ENCODE assay signal across 13 cellular contexts in the genomic region with DNA sequence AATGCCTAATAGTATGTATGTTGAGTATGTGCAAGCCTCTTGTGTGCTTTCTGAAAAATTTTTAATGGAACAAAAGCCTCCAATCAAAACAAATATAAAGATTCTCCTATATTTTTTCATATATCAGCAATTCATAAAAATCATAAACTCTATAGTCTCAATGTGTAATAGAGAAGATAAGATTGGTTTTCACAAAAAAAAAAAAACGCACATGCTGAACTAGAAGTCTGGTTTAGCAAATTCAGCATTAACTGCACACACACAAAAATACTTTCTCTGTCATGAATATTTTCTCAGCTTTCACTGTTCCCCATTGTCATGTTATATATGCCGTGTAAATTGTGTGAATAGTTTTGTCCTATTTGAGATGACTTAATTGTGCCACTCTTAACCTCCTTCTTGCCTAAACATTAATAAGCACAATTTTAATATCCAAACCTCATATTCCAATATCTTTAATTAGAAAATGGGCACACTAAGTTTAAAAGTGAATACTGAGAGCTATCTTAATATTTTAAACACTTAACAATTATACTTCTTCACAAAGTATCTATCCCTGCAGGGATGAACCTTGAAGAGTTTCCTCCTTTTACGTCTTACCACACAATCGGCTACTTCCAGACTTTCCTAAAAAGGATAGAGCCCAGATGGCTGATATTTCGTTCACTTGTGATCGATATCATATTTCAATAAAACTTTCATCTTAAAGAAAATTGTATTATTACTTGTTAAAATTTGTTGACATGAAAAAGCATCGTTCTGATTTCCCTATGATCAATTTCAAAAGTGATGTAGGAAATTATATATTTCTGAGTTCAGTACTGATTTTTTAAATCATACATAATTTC.
A peak's percentile ranks its signal among the peaks of the same experiment; 100 is the strongest.
DNase-seq lines count a peak whose midpoint lies in the region; ATAC-seq and TF ChIP-seq lines count a peak whose summit lies in the region.
"Had no signal": no experiment of that assay in that cellular context is flagged by ENCODE, and none has a peak within 500 bp of the region (broad histone marks: within the 10 kb centered on the region; RNA-seq: fewer than 3 reads in every experiment).

No MANE protein-coding gene starts in this region.

- no peaks in the 10 kb centered on the region for H3K9me2 ChIP-seq in Karpas-422 (replicated peaks; ENCODE audit: insufficient read depth, low read length)

- no peak overlapping the region for H2AFZ ChIP-seq in Karpas-422 (ENCODE audit: low read length)

- POLR2A ChIA-PET in A673 (lab: Charles Lee; ENCODE audit: low non-redundant PET) = no interaction called here

- H3K9me3 ChIP-seq in A673 (ENCODE audit: low read depth, low read length, poor library complexity, severe bottlenecking) = no peaks in the 10 kb centered on the region
- no peaks in the 10 kb centered on the region for H3K9me3 ChIP-seq in Karpas-422 (ENCODE audit: low read length)
- H3K9me3 ChIP-seq in gastrocnemius medialis = no peaks in the 10 kb centered on the region
- H3K9me3 ChIP-seq: BE2C had no signal

- H3K36me3 ChIP-seq in A673 (ENCODE audit: insufficient read depth, low read length, poor library complexity, severe bottlenecking) = no peaks in the 10 kb centered on the region
- H3K36me3 ChIP-seq in Karpas-422 (ENCODE audit: insufficient read depth, low read length) = no peaks in the 10 kb centered on the region
- no peaks in the 10 kb centered on the region for H3K36me3 ChIP-seq in gastrocnemius medialis
- H3K36me3 ChIP-seq: BE2C had no signal

- H3K79me2 ChIP-seq in Karpas-422 (ENCODE audit: low read length) = peaks cover 39% of the 10 kb centered on the region

- ATAC-seq in gastrocnemius medialis = no peak

- in situ Hi-C loops in gastrocnemius medialis (cut with MboI; ENCODE audit: low sequenced_read_pairs in 4 of 4) = loop anchor here in 1 of 4 donors (25.0 kb wide), 2 partner anchors 108 to 1217 kb away; no protein-coding TSS in a partner anchor

- no peak for TF ChIP-seq POLR2A in gastrocnemius medialis (IDR thresholded peaks at IDR 0.05)

- intact Hi-C loops in A673 (cut with micrococcal nuclease; ENCODE audit: unreplicated experiment) (loop anchor here (10.0 kb wide), 1 partner anchor 159 kb away; no protein-coding TSS in a partner anchor), gastrocnemius medialis (cut with DNase I; ENCODE audit: low total_unique reads) (no loop called here)

- DNase-seq in A673 (ENCODE audit: low spot score) (no peak), Karpas-422 (no peak), gastrocnemius medialis (no peak), HK-2 (ENCODE audit: unreplicated experiment) (no peak), GM03348 (ENCODE audit: low spot score) (no peak), MV-4-11 (lab: John Stamatoyannopoulos, UW) (no peak)
- DNase-seq: BE2C; CD4-positive, alpha-beta memory T cell; DMS79; GOT3; H9 had no signal

- CTCF ChIA-PET in A673 (lab: Charles Lee) = no interaction called here

- H3K27me3 ChIP-seq in A673 (replicated peaks; ENCODE audit: insufficient read depth, low read depth, low read length, poor library complexity) (no peaks in the 10 kb centered on the region), Karpas-422 (ENCODE audit: low read length) (no peaks in the 10 kb centered on the region), gastrocnemius medialis (no peaks in the 10 kb centered on the region)
- H3K27me3 ChIP-seq: BE2C had no signal

- no peak overlapping the region for H3K9ac ChIP-seq in Karpas-422 (ENCODE audit: low read length)

- no peak overlapping the region for H3K4me2 ChIP-seq in Karpas-422 (ENCODE audit: low read depth, low read length, poor library complexity, severe bottlenecking)

- TF ChIP-seq CTCF in A673 (conservative IDR thresholded peaks at IDR 0.05; ENCODE audit: low read depth, low read length) = no peak
- no peak for TF ChIP-seq CTCF in gastrocnemius medialis (IDR thresholded peaks at IDR 0.05 in 4 of 5, conservative IDR thresholded peaks at IDR 0.05 in 1 of 5)

- BruUV-seq in A673 (replicated peaks; lab: Mats Ljungman, UMichigan) = no TSS peak

- no peaks in the 10 kb centered on the region for H4K20me1 ChIP-seq in Karpas-422 (ENCODE audit: insufficient read depth, low read depth, low read length)

- H3K4me1 ChIP-seq in A673 (ENCODE audit: insufficient read depth, low read length, poor library complexity, severe bottlenecking) (peaks cover 95% of the 10 kb centered on the region), Karpas-422 (ENCODE audit: low read length) (peaks cover 68% of the 10 kb centered on the region), gastrocnemius medialis (peaks cover 10 to 16% of the 10 kb centered on the region in 2 donors)

- H3K4me3 ChIP-seq in A673 (ENCODE audit: low read depth, low read length, poor library complexity, severe bottlenecking) (no peak overlapping the region), Karpas-422 (ENCODE audit: low read length) (no peak overlapping the region), gastrocnemius medialis (no peak overlapping the region)

- H3K27ac ChIP-seq in A673 (ENCODE audit: low read depth, low read length, poor library complexity, severe bottlenecking) (peak overlapping the region; percentile 60), Karpas-422 (ENCODE audit: low read length) (peak overlapping the region; percentile 68), cingulate gyrus (ENCODE audit: low read depth, low read length) (peak overlapping the region; percentile 25), gastrocnemius medialis (peak overlapping the region in 3 of 4 donors; percentile 26 to 34 (median 28))
- H3K27ac ChIP-seq: C4-2B had no signal
